ENCODE assay signal across 17 cellular contexts in the genomic region with DNA sequence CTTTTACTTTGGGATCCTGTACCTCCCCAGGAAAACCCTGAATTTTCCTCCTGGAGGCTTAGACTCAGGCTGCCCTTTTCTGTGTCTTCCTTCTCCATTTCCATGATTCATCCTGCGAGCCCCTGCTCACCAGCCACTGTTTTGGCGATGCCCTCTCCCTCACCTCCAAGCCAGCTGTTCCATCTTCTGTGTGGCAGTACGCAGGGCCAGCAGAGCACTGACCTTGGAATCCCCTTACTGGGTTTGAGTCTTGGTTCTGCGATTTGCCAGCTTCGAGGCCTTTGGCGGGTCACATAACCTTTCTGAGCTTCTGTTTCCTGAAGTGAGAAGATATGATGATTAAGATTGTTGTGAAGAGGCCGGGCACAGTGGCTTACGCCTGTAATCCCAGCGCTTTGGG. TPM values are rescaled to one million over a fixed set of nuclear protein-coding genes. Genes with fewer than 3 reads are reported as not detected.
A peak's percentile ranks its signal among the peaks of the same experiment; 100 is the strongest.
DNase-seq lines count a peak whose midpoint lies in the region; ATAC-seq, FAIRE-seq and TF ChIP-seq lines count a peak whose summit lies in the region.
"Had no signal": no experiment of that assay in that cellular context is flagged by ENCODE, and none has a peak within 500 bp of the region (broad histone marks: within the 10 kb centered on the region; RNA-seq: fewer than 3 reads in every experiment).

No MANE protein-coding gene starts in this region.

- POLR2A ChIA-PET in RWPE1 (lab: Yijun Ruan, JAX; ENCODE audit: low non-redundant PET) = no interaction called here

- peak; percentile 66 for DNase-seq in cardiac septum (ENCODE audit: low spot score)
- no peak for DNase-seq in right cardiac atrium
- DNase-seq in RWPE1 (ENCODE audit: low spot score) = no peak
- no peak for DNase-seq in sigmoid colon
- DNase-seq in RCC 7860 (ENCODE audit: low spot score) = no peak
- DNase-seq in NCI-H2171 treated with DMSO at 0.1 percent for 48 hours (lab: John Stamatoyannopoulos, UW) = no peak
- DNase-seq: 8988T; AML-193; CD8-positive, alpha-beta memory T cell; DMS53; GM23248 had no signal

- H3K9me3 ChIP-seq in right cardiac atrium (ENCODE audit: control insufficient read depth, low read length) (no peaks in the 10 kb centered on the region), gastroesophageal sphincter (no peaks in the 10 kb centered on the region), sigmoid colon (no peaks in the 10 kb centered on the region)
- H3K9me3 ChIP-seq: BLaER1 had no signal

- 90% methylated on average over 9 of the region's 9 CpGs for WGBS in right cardiac atrium
- 100% methylated on average over 2 of the region's 9 CpGs; no CpG with 5 or more reads in 1 of the 2 donors for WGBS in gastroesophageal sphincter (ENCODE audit: low coverage in 1 of 2), 2 donors
- 95 to 96% methylated on average over 9 of the region's 9 CpGs for WGBS in sigmoid colon, 2 donors

- no peak overlapping the region for H3K27ac ChIP-seq in right cardiac atrium (ENCODE audit: low read length)
- peak overlapping the region; percentile 5; the same call in 1 of the 2 replicates for H3K27ac ChIP-seq in RWPE1
- H3K27ac ChIP-seq in gastroesophageal sphincter = peak overlapping the region in 3 of 4 donors; percentile 20 to 39 (median 32)
- peak overlapping the region in 3 of 4 donors; percentile 22 to 56 (median 22) for H3K27ac ChIP-seq in sigmoid colon
- H3K27ac ChIP-seq: BLaER1, GM23248, HL-60 had no signal

- H3K36me3 ChIP-seq in gastroesophageal sphincter = no peaks in the 10 kb centered on the region
- no peaks in the 10 kb centered on the region for H3K36me3 ChIP-seq in sigmoid colon

- TF ChIP-seq CTCF in RWPE1 (conservative IDR thresholded peaks at IDR 0.05; ENCODE audit: low read depth) = no peak
- no peak for TF ChIP-seq CTCF in gastroesophageal sphincter (IDR thresholded peaks at IDR 0.05)
- no peak for TF ChIP-seq CTCF in sigmoid colon (IDR thresholded peaks at IDR 0.05)

- TF ChIP-seq POLR2A in gastroesophageal sphincter (IDR thresholded peaks at IDR 0.05) (no peak), sigmoid colon (IDR thresholded peaks at IDR 0.05) (no peak)

- no peaks in the 10 kb centered on the region for H3K4me1 ChIP-seq in right cardiac atrium (ENCODE audit: control insufficient read depth, insufficient read depth, low read length)
- peaks cover 0 to 69% (median 8%) of the 10 kb centered on the region in 3 donors for H3K4me1 ChIP-seq in gastroesophageal sphincter
- H3K4me1 ChIP-seq in sigmoid colon = peaks cover 0 to 65% (median 47%) of the 10 kb centered on the region in 4 donors

- H3K27me3 ChIP-seq in right cardiac atrium (ENCODE audit: control insufficient read depth, insufficient read depth) = no peaks in the 10 kb centered on the region
- H3K27me3 ChIP-seq in gastroesophageal sphincter = no peaks in the 10 kb centered on the region
- H3K27me3 ChIP-seq in sigmoid colon = no peaks in the 10 kb centered on the region

- ATAC-seq in right cardiac atrium (no peak), gastroesophageal sphincter (no peak), HG03280 (IDR thresholded peaks at IDR 0.05; ENCODE audit: unreplicated experiment) (no peak)
- ATAC-seq: HCT116 had no signal

- TF ChIP-seq EP300 in gastroesophageal sphincter (IDR thresholded peaks at IDR 0.05) (no peak), sigmoid colon (IDR thresholded peaks at IDR 0.05) (no peak)

- CTCF ChIA-PET in RWPE1 (lab: Yijun Ruan, JAX) = no interaction called here

- H3K4me3 ChIP-seq in right cardiac atrium (ENCODE audit: low read length) (no peak overlapping the region), gastroesophageal sphincter (no peak overlapping the region), sigmoid colon (no peak overlapping the region)
- H3K4me3 ChIP-seq: BLaER1, GM23248 had no signal

- intact Hi-C loops in cardiac septum (cut with DNase I) (no loop called here), right cardiac atrium (cut with DNase I) (loop anchor here in 1 of 4 donors (10.0 kb wide), 1 partner anchor 87 kb away; no protein-coding TSS in a partner anchor), sigmoid colon (cut with DNase I) (no loop called here)

- no peak for FAIRE-seq in RCC 7860 (lab: Jason Lieb, UNC)
- FAIRE-seq: H54 had no signal

RNA-seq across cellular contexts. Expression of a gene that starts 7.2 kb away (rescaled TPM):
- 18.9 TPM for total RNA-seq in cardiac septum
- 10 to 100 TPM; 11.9 to 17.5 (median 13.6) TPM for total RNA-seq in right cardiac atrium
- 4.5 TPM for polyA plus RNA-seq in right cardiac atrium
- 10 to 100 TPM in 2 of 4 donors, 1 to 10 TPM in 2; 5.1 to 15.3 (median 9.6) TPM for total RNA-seq in gastroesophageal sphincter
- total RNA-seq in sigmoid colon = 10 to 100 TPM in 3 of 4 donors, 1 to 10 TPM in 1; 9.9 to 19.1 (median 12.3) TPM
- 10 to 100 TPM in 1 of 3 donors, 1 to 10 TPM in 2; 1.8 to 13.9 (median 5.3) TPM for polyA plus RNA-seq in sigmoid colon
